1 cellular context compared by ENCODE assay signal in genomic region chr9:72292184-72292787, GRCh38.
TF ChIP-seq lines count a peak whose summit lies in the region.

No MANE protein-coding gene starts in this region.

TF ChIP-seq in H1, 55 proteins besides CTCF, POLR2A, EP300 and RAD21:
- no peak for TF ChIP-seq EGR1 (IDR thresholded peaks at IDR 0.05; ENCODE audit: borderline replicate concordance, low read depth, low read length)
- TF ChIP-seq ZNF274 (IDR thresholded peaks at IDR 0.05; ENCODE audit: borderline replicate concordance, extremely low read depth, low read length) = no peak
- TF ChIP-seq HDAC2 (IDR thresholded peaks at IDR 0.05; ENCODE audit: borderline replicate concordance in 1 of 2, low read depth in 2 of 2, low read length in 2 of 2) = no peak
- TF ChIP-seq SRF (IDR thresholded peaks at IDR 0.05; ENCODE audit: low read depth, low read length) = no peak
- no peak for TF ChIP-seq SIRT6 (IDR thresholded peaks at IDR 0.05; ENCODE audit: low read length)
- TF ChIP-seq SP1 (IDR thresholded peaks at IDR 0.05; ENCODE audit: low read depth, low read length) = no peak
- no peak for TF ChIP-seq POU5F1 (IDR thresholded peaks at IDR 0.05; ENCODE audit: low read depth, low read length)
- no peak for TF ChIP-seq HDAC6 (IDR thresholded peaks at IDR 0.05; ENCODE audit: low read depth, low read length)
